In the genomic region with DNA sequence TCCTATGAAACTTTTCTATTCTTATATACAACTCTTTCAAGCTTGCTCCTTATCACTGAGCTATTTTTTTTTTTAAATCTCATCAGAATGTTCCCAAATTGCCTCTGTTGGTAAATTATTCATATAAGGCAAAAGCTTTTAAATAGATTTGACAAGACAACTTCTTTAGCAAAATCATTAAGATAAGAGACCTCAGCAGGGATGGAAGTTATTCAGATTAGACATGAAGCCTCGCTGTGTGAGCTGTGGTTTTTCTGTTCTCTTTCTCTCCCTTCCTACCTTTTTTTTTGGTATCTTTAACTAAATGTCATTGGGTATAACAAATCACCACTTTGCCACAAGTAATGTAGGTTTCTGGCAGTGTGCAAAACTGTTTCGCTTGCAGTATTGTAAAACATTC, we compare ENCODE assay signal across 1 cellular context.
TF ChIP-seq lines count a peak whose summit lies in the region.

No MANE protein-coding gene starts in this region.

TF ChIP-seq in WTC11, 78 proteins besides CTCF, POLR2A, EP300 and RAD21 (continued from another document):
- TF ChIP-seq, protein P1, sequence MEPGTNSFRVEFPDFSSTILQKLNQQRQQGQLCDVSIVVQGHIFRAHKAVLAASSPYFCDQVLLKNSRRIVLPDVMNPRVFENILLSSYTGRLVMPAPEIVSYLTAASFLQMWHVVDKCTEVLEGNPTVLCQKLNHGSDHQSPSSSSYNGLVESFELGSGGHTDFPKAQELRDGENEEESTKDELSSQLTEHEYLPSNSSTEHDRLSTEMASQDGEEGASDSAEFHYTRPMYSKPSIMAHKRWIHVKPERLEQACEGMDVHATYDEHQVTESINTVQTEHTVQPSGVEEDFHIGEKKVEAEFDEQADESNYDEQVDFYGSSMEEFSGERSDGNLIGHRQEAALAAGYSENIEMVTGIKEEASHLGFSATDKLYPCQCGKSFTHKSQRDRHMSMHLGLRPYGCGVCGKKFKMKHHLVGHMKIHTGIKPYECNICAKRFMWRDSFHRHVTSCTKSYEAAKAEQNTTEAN (CRISPR knock-in tag; IDR thresholded peaks at IDR 0.05), result no peak
